ENCODE assay signal across 20 cellular contexts in the genomic region with DNA sequence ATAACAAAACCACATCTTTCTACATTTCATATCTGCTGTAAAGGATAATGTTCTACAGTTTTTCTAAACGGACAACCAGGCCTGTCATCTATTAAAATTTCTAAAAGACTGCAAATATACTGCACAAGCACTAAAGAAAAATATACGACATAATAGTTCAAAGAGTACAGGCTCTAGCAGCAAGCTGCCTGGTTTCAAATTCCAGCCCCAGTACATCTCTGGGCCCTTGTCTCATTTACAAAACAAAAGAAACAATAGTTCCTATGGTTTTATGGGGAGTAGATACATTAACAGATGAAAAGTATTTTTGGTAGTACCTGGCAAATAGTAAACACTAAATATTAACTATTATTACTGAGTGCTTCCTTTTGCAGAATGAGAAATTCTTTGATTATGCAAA.
"Had no signal": no experiment of that assay in that cellular context is flagged by ENCODE, and none has a peak within 500 bp of the region (broad histone marks: within the 10 kb centered on the region; RNA-seq: fewer than 3 reads in every experiment).

No MANE protein-coding gene starts in this region.

- H3K27ac Mint-ChIP-seq: activated B cell treated with CpG ODN at 0.5 μM for 24 hours; activated T-cell treated with anti-CD3 and anti-CD28 coated beads, Interleukin-2, amount 50 U/mL, for 72 hours; dendritic cell treated with granulocyte-macrophage colony-stimulating factor and Interleukin-4, amounts not matched to agents 40 ng/mL and 50 ng/mL, for 4 days; neural progenitor cell had no signal

- H3K4me3 Mint-ChIP-seq: activated B cell treated with CpG ODN at 0.5 μM for 24 hours; activated T-cell treated with anti-CD3 and anti-CD28 coated beads, Interleukin-2, amount 50 U/mL, for 72 hours; dendritic cell treated with granulocyte-macrophage colony-stimulating factor and Interleukin-4, amounts not matched to agents 40 ng/mL and 50 ng/mL, for 4 days; naive B cell; neural progenitor cell had no signal

- DNase-seq: activated B cell treated with CpG ODN at 0.5 μM for 24 hours; activated naive CD4-positive, alpha-beta T cell; activated T-cell treated with anti-CD3 and anti-CD28 coated beads for 4 hours; activated T-cell treated with anti-CD3 and anti-CD28 coated beads, Interleukin-2, amount 50 U/mL, for 72 hours; central memory CD4-positive, alpha-beta T cell; foreskin keratinocyte; heart left ventricle; hypothalamus; kidney glomerular epithelial cell; left lung; mesendoderm; naive B cell; occipital lobe; spleen; stimulated activated naive CD8-positive, alpha-beta T cell treated with anti-CD3 and anti-CD28 coated beads, Interleukin-15, Interleukin-2, amounts not matched to agents 100 U/mL and 50 U/mL, for 24 hours; testis; transverse colon had no signal

- H3K9me3 Mint-ChIP-seq: activated B cell treated with CpG ODN at 0.5 μM for 24 hours; activated T-cell treated with anti-CD3 and anti-CD28 coated beads, Interleukin-2, amount 50 U/mL, for 72 hours; dendritic cell treated with granulocyte-macrophage colony-stimulating factor and Interleukin-4, amounts not matched to agents 40 ng/mL and 50 ng/mL, for 4 days; naive B cell had no signal

- H3K27me3 Mint-ChIP-seq: activated B cell treated with CpG ODN at 0.5 μM for 24 hours; dendritic cell treated with granulocyte-macrophage colony-stimulating factor and Interleukin-4, amounts not matched to agents 40 ng/mL and 50 ng/mL, for 4 days; naive B cell had no signal

- ATAC-seq: activated naive CD4-positive, alpha-beta T cell treated with anti-CD3 and anti-CD28 coated beads, Interleukin-2, amount 50 U/mL, for 72 hours; activated T-cell treated with anti-CD3 and anti-CD28 coated beads, Interleukin-2, amount 50 U/mL, for 72 hours; foreskin keratinocyte; heart left ventricle; left lung; stimulated activated naive CD8-positive, alpha-beta T cell treated with anti-CD3 and anti-CD28 coated beads, Interleukin-15, Interleukin-2, amounts not matched to agents 100 U/mL and 50 U/mL, for 24 hours had no signal

- H3K4me1 Mint-ChIP-seq: neural progenitor cell had no signal
